Comparison of ENCODE assay signal across 1 cellular context in genomic region chr19:4570423-4570822, GRCh38.
A peak's percentile ranks its signal among the peaks of the same experiment; 100 is the strongest.
TF ChIP-seq lines count a peak whose summit lies in the region.

No MANE protein-coding gene starts in this region.

TF ChIP-seq in HepG2, 621 proteins besides CTCF, POLR2A, EP300 and RAD21:
- TF ChIP-seq, protein P1, sequence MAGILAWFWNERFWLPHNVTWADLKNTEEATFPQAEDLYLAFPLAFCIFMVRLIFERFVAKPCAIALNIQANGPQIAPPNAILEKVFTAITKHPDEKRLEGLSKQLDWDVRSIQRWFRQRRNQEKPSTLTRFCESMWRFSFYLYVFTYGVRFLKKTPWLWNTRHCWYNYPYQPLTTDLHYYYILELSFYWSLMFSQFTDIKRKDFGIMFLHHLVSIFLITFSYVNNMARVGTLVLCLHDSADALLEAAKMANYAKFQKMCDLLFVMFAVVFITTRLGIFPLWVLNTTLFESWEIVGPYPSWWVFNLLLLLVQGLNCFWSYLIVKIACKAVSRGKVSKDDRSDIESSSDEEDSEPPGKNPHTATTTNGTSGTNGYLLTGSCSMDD (CRISPR knock-in tag; IDR thresholded peaks at IDR 0.05): no peak
- peak; percentile 94 for TF ChIP-seq ZKSCAN8 (CRISPR knock-in tag; IDR thresholded peaks at IDR 0.05; ENCODE audit: borderline replicate concordance)
